Comparison of ENCODE assay signal across 8 cellular contexts in the genomic region with DNA sequence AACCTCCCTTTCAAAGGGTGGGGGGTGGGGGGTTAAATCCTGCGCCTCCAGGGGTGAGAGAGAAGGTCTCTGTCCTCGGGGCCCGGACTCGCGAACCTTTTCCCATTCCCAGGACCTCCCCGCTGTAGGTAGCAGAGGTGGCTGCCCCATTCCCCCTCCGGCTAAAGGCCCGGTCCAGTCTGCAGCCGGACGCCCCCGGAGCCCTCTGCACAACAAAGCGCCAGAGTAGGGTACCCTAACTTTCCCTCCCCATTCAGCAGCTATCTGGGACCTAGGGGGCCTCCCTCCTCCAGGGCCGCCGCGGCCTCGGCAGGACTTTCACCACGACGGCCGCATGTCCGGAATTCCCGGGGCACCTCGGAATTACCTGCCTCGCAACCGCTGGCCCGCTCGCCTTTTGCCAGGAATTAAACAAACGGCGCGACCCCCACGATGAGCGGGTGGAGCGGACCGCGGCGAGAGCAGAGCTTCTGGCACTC. TPM values are rescaled to one million over a fixed set of nuclear protein-coding genes. Genes with fewer than 3 reads are reported as not detected.
DNase-seq lines count a peak whose midpoint lies in the region; ATAC-seq, FAIRE-seq and TF ChIP-seq lines count a peak whose summit lies in the region.

No MANE protein-coding gene starts in this region.

- H3K4me1 Mint-ChIP-seq in activated CD4-positive, alpha-beta T cell treated with anti-CD3 and anti-CD28 coated beads, Interleukin-2, amount 10 ng/mL, durations not matched to agents 24 days and 14 days, result peaks cover 34% of the 10 kb centered on the region

- no peak overlapping the region for H2AK5ac ChIP-seq in H1 (ENCODE audit: low read depth, low read length)

- H3K56ac ChIP-seq in H1 (replicated peaks; ENCODE audit: insufficient read length, low read depth, low read length), result no peak overlapping the region

- H2BK5ac ChIP-seq in H1 (ENCODE audit: low read depth, low read length), result no peak overlapping the region

- FAIRE-seq in H1 (lab: Jason Lieb, UNC), result no peak

- H3K27ac ChIP-seq in H1 (ENCODE audit: low read depth, low read length), result no peak overlapping the region
- peak overlapping the region; percentile 91 to 92 for H3K27ac ChIP-seq in mucosa of rectum (ENCODE audit: low read depth in 2 of 2, low read length in 2 of 2)
- no peak overlapping the region for H3K27ac ChIP-seq in aorta (ENCODE audit: low read depth in 1 of 2, low read length in 2 of 2)

- POLR2A ChIA-PET in H1 (lab: Charles Lee; ENCODE audit: partially characterized antibody), result no interaction called here

- H3K27me3 Mint-ChIP-seq in activated CD4-positive, alpha-beta T cell treated with anti-CD3 and anti-CD28 coated beads, Interleukin-2, amount 10 ng/mL, durations not matched to agents 24 days and 14 days, result peaks cover 13% of the 10 kb centered on the region

- peak overlapping the region; percentile 96 to 98 for H3K4me2 ChIP-seq in H1 (ENCODE audit: insufficient read depth in 1 of 2, low read depth in 2 of 2, low read length in 2 of 2)

- H2AFZ ChIP-seq in H1 (ENCODE audit: low read length), result no peak overlapping the region

- no peaks in the 10 kb centered on the region for H3K79me1 ChIP-seq in H1 (ENCODE audit: low read depth, low read length)

- H3K79me2 ChIP-seq in H1 (ENCODE audit: control insufficient read depth in 1 of 2, insufficient read depth in 2 of 2, low read length in 2 of 2), result peaks cover 0 to 16% of the 10 kb centered on the region in 2 experiments; a peak in 2 of 4 replicates

- H2BK12ac ChIP-seq in H1 (ENCODE audit: low read depth, low read length), result no peak overlapping the region

- H3K9me3 ChIP-seq in H1 (ENCODE audit: insufficient read depth in 2 of 2, low read depth in 1 of 2, low read length in 1 of 2), result no peaks in the 10 kb centered on the region
- no peaks in the 10 kb centered on the region for H3K9me3 ChIP-seq in mucosa of rectum (ENCODE audit: control insufficient read depth in 2 of 2, low read length in 2 of 2)
- H3K9me3 ChIP-seq in aorta (ENCODE audit: control insufficient read depth, low read length), result no peaks in the 10 kb centered on the region

- peak overlapping the region in 1 of 4 experiments; percentile 41; a peak in 1 of 7 replicates for H3K9ac ChIP-seq in H1 (replicated peaks in 1 of 4; ENCODE audit: extremely low read depth in 1 of 4, low read depth in 3 of 4, low read length in 3 of 4)
- H3K9ac ChIP-seq in mucosa of rectum (ENCODE audit: low read depth in 1 of 2, low read length in 2 of 2), result peak overlapping the region; percentile 80 to 89

- H3K4me3 ChIP-seq in H1 (ENCODE audit: extremely low read depth in 1 of 4, insufficient read depth in 2 of 4, low read depth in 3 of 4, low read length in 4 of 4) (peak overlapping the region; percentile 38 to 81 (median 58)), mucosa of rectum (ENCODE audit: low read length in 2 of 2) (peak overlapping the region; percentile 97 to 99), aorta (ENCODE audit: low read length in 2 of 2) (peak overlapping the region; percentile 97 to 98)

- H3K23me2 ChIP-seq in H1 (ENCODE audit: low read depth, low read length), result peaks cover 34% of the 10 kb centered on the region

- H3K27me3 ChIP-seq in H1 (replicated peaks in 1 of 4; ENCODE audit: control insufficient read depth in 3 of 4, extremely low read depth in 1 of 4, insufficient read depth in 3 of 4, low read length in 3 of 4), result peaks cover 0 to 16% (median 8%) of the 10 kb centered on the region in 4 experiments; a peak in 5 of 7 replicates
- no peaks in the 10 kb centered on the region for H3K27me3 ChIP-seq in mucosa of rectum (ENCODE audit: control insufficient read depth in 2 of 2, insufficient read depth in 2 of 2, low read length in 2 of 2)
- H3K27me3 ChIP-seq in aorta (ENCODE audit: control insufficient read depth in 1 of 2, insufficient read depth in 2 of 2, low read length in 1 of 2), result no peaks in the 10 kb centered on the region

- H3K4me1 ChIP-seq in H1 (replicated peaks in 1 of 4; ENCODE audit: control insufficient read depth in 3 of 4, insufficient read depth in 4 of 4, low read length in 3 of 4) (peaks cover 0 to 4% (median 1%) of the 10 kb centered on the region in 4 experiments; a peak in 2 of 7 replicates), mucosa of rectum (ENCODE audit: control insufficient read depth in 2 of 2, insufficient read depth in 2 of 2, low read length in 2 of 2) (peaks cover 8 to 25% of the 10 kb centered on the region in 2 donors), aorta (ENCODE audit: control insufficient read depth in 1 of 2, insufficient read depth in 2 of 2, low read length in 2 of 2) (no peaks in the 10 kb centered on the region)

- H3K4me3 Mint-ChIP-seq in activated CD4-positive, alpha-beta T cell treated with anti-CD3 and anti-CD28 coated beads, Interleukin-2, amount 10 ng/mL, durations not matched to agents 24 days and 14 days, result peak overlapping the region; percentile 99

- H3K14ac ChIP-seq in H1 (ENCODE audit: insufficient read length), result no peak overlapping the region

- ATAC-seq in SK-N-SH treated with all-trans-retinoic acid at 6 μM for 48 hours (0 out of 3 replicates have a peak, but pooled peaks have one; percentile 0), aorta (ENCODE audit: low FRiP score) (no peak)

- peak overlapping the region; percentile 46; the same call in 1 of the 2 replicates for H4K8ac ChIP-seq in H1 (ENCODE audit: extremely low read depth, insufficient read depth, low read length)

- no peaks in the 10 kb centered on the region for H3K9me3 Mint-ChIP-seq in activated CD4-positive, alpha-beta T cell treated with anti-CD3 and anti-CD28 coated beads, Interleukin-2, amount 10 ng/mL, durations not matched to agents 24 days and 14 days

- no peak overlapping the region for H4K91ac ChIP-seq in H1 (replicated peaks; ENCODE audit: insufficient read length, low read length)

- no peak for TF ChIP-seq POLR2A in H1 (IDR thresholded peaks at IDR 0.05; ENCODE audit: control extremely low read depth in 1 of 2, low read depth in 2 of 2, low read length in 2 of 2)

- no peak overlapping the region for H2BK20ac ChIP-seq in H1 (ENCODE audit: low read length)

- H4K20me1 ChIP-seq in H1 (replicated peaks in 1 of 2; ENCODE audit: control insufficient read depth in 1 of 2, insufficient read depth in 2 of 2, low read length in 2 of 2), result peaks cover 0 to 3% of the 10 kb centered on the region in 2 experiments

- CTCF ChIA-PET in H1 (lab: Charles Lee; ENCODE audit: partially characterized antibody), result interaction anchor here (0.6 to 4.3 kb wide), 2 partner anchors 24 to 142 kb away, joined by 3 to 17 read pairs; no protein-coding TSS in a partner anchor

- H3K4ac ChIP-seq in H1 (replicated peaks; ENCODE audit: insufficient read length, low read depth, low read length), result no peak overlapping the region

- H3K36me3 ChIP-seq in H1 (ENCODE audit: control insufficient read depth in 2 of 4, insufficient read depth in 4 of 4, low read length in 3 of 4) (no peaks in the 10 kb centered on the region), mucosa of rectum (ENCODE audit: control insufficient read depth in 2 of 2, insufficient read depth in 2 of 2, low read length in 2 of 2) (no peaks in the 10 kb centered on the region), aorta (ENCODE audit: control insufficient read depth in 1 of 2, insufficient read depth in 2 of 2, low read length in 1 of 2) (no peaks in the 10 kb centered on the region)

- peaks cover 48% of the 10 kb centered on the region for H3K36me3 Mint-ChIP-seq in activated CD4-positive, alpha-beta T cell treated with anti-CD3 and anti-CD28 coated beads, Interleukin-2, amount 10 ng/mL, durations not matched to agents 24 days and 14 days (ENCODE audit: low read depth)

- peak overlapping the region; percentile 100 for H3K27ac Mint-ChIP-seq in activated CD4-positive, alpha-beta T cell treated with anti-CD3 and anti-CD28 coated beads, Interleukin-2, amount 10 ng/mL, durations not matched to agents 24 days and 14 days

- peak; percentile 69 for DNase-seq in activated CD4-positive, alpha-beta T cell treated with anti-CD3 and anti-CD28 coated beads, Interleukin-2, amount 10 ng/mL, durations not matched to agents 24 days and 14 days
- no peak for DNase-seq in activated CD4-positive, alpha-beta T cell treated with anti-CD3 and anti-CD28 coated beads for 1 hour
- DNase-seq in H1 (ENCODE audit: low read depth in 1 of 2, low spot score in 2 of 2) (peak in 1 of 2 experiments; percentile 80), aorta (peak; percentile 52 to 80), DMS79 (lab: John Stamatoyannopoulos, UW) (no peak), NCI-H1092 treated with DMSO at 0.1 percent for 48 hours (lab: John Stamatoyannopoulos, UW) (no peak)

- H3K18ac ChIP-seq in H1 (ENCODE audit: extremely low read depth, low read length), result peak overlapping the region; percentile 62; the same call in 1 of the 2 replicates

- 2% methylated on average over 35 of the region's 35 CpGs; no CpG with 5 or more reads in 1 of the 2 experiments for WGBS in H1 (ENCODE audit: extremely low coverage in 1 of 2, insufficient coverage in 1 of 2, insufficient read length in 1 of 2, insufficient replicate concordance in 2 of 2, low coverage in 1 of 2, low lambda C conversion rate in 2 of 2, missing lambda C conversion rate in 1 of 2), 2 experiments
- 0% methylated on average over 35 of the region's 35 CpGs for WGBS in aorta, 2 donors

- no peak for TF ChIP-seq RAD21 in H1 (IDR thresholded peaks at IDR 0.05 in 1 of 2, conservative IDR thresholded peaks at IDR 0.05 in 1 of 2; ENCODE audit: low read depth in 2 of 2, low read length in 2 of 2)

- TF ChIP-seq EP300 in H1 (IDR thresholded peaks at IDR 0.05; ENCODE audit: borderline replicate concordance in 1 of 2, low read depth in 2 of 2, low read length in 2 of 2), result no peak

- no peak for TF ChIP-seq CTCF in H1 (IDR thresholded peaks at IDR 0.05; ENCODE audit: control extremely low read depth in 1 of 3, insufficient read depth in 1 of 3, low read depth in 1 of 3, low read length in 3 of 3)

- H4K5ac ChIP-seq in H1 (ENCODE audit: insufficient read length, low read depth, low read length), result no peak overlapping the region

- no peak overlapping the region for H2BK120ac ChIP-seq in H1 (replicated peaks; ENCODE audit: low read depth, low read length)

- no peak overlapping the region for H2BK15ac ChIP-seq in H1 (ENCODE audit: low read length)

- no peak overlapping the region for H3K23ac ChIP-seq in H1 (ENCODE audit: insufficient read length)

- intact Hi-C loops in activated CD4-positive, alpha-beta T cell treated with anti-CD3 and anti-CD28 coated beads, Interleukin-2, amount 10 ng/mL, durations not matched to agents 24 days and 14 days (cut with micrococcal nuclease), result loop anchor here (1.0 to 10.0 kb wide), 6 partner anchors 203 to 702 kb away; a partner anchor contains a TSS
- intact Hi-C loops in aorta (cut with DNase I), result loop anchor here (5.0 to 10.0 kb wide), 9 partner anchors 42 to 307 kb away; a partner anchor contains a TSS

RNA-seq across cellular contexts. Expression of a gene that starts 1.7 kb away (rescaled TPM):
- total RNA-seq in activated CD4-positive, alpha-beta T cell treated with anti-CD3 and anti-CD28 coated beads, Interleukin-2, amount 10 ng/mL, durations not matched to agents 24 days and 14 days, result 274 and 277 TPM in 2 replicates
- 18.9 and 20.8 TPM in 2 replicates for total RNA-seq in H1 (2021; fragmentation: NEBNext Ultra II Directional; extraction: Animal tissue kit (Norgen Biotek cat#: 25700))
- polyA plus RNA-seq in H1 (2011; rRNA removed) (5.9 and 9.0 TPM in 2 replicates), aorta (1 to 10 TPM; 2.8 to 5.4 TPM)
- 8.0 TPM for polyA plus RNA-seq in H1 (2011; cell fraction: cytosol; rRNA removed)
- 18.6 TPM for polyA plus RNA-seq in H1 (2011; cell fraction: nucleus; rRNA removed)
- polyA plus RNA-seq in H1 (2012, experiment 1 of 2), result 4.9 to 8.4 TPM (median 6.0 TPM) in 4 replicates
- 0.60 TPM for polyA plus RNA-seq in H1 (2012, experiment 2 of 2)
- polyA plus RNA-seq in H1 (2013, experiment 1 of 2), result 5.0 TPM
- 5.0 TPM for polyA plus RNA-seq in H1 (2013, experiment 2 of 2)
- polyA minus RNA-seq in H1 (2011; rRNA and poly(A)+ RNA removed), result 29.2 and 45.3 TPM in 2 replicates
- polyA minus RNA-seq in H1 (2011; cell fraction: cytosol; rRNA and poly(A)+ RNA removed), result 36.8 TPM
- polyA minus RNA-seq in H1 (2011; cell fraction: nucleus; rRNA and poly(A)+ RNA removed), result 39.0 TPM
- 10 to 100 TPM; 17.3 to 26.0 TPM for total RNA-seq in aorta

Comparison
In these comparisons a context has a peak if more than half of its experiments do, and no peak if none do; other contexts are left out.
1. DNase-seq: peak in activated CD4-positive, alpha-beta T cell treated with anti-CD3 and anti-CD28 coated beads, Interleukin-2, amount 10 ng/mL, durations not matched to agents 24 days and 14 days (single experiment) and aorta (2 of 2); none in activated CD4-positive, alpha-beta T cell treated with anti-CD3 and anti-CD28 coated beads for 1 hour (single experiment), DMS79 (single experiment) and NCI-H1092 treated with DMSO at 0.1 percent for 48 hours (single experiment).
2. H3K27ac ChIP-seq: peak in mucosa of rectum (2 of 2); none in H1 (single experiment) and aorta (0 of 2).
3. RNA of a gene that starts 1.7 kb away (total RNA-seq): 274 to 277 TPM in activated CD4-positive, alpha-beta T cell treated with anti-CD3 and anti-CD28 coated beads, Interleukin-2, amount 10 ng/mL, durations not matched to agents 24 days and 14 days; 17.3 to 26.0 TPM in aorta and 18.9 to 20.8 TPM in H1; every median in the first group is over 10 times any median in the second.
4. Peak in every context shown above with its lines, with median percentiles within 50 percentile points of each other: H3K4me3 ChIP-seq.